In genomic region chr4:111847256-111848108, GRCh38 we compare ENCODE assay signal across 1 cellular context.
TF ChIP-seq lines count a peak whose summit lies in the region.

No MANE protein-coding gene starts in this region.

TF ChIP-seq in GM23338, 12 proteins besides CTCF, POLR2A, EP300 and RAD21 (continued from another document):
- TF ChIP-seq ZNF462 (CRISPR knock-in tag; IDR thresholded peaks at IDR 0.05), result no peak
- TF ChIP-seq NANOG (IDR thresholded peaks at IDR 0.05; ENCODE audit: borderline replicate concordance), result no peak
- TF ChIP-seq POLR2AphosphoS5 (IDR thresholded peaks at IDR 0.05; ENCODE audit: low read depth), result no peak
TF ChIP-seq in GM23338: peak in this region for 0.
